In the genomic region with DNA sequence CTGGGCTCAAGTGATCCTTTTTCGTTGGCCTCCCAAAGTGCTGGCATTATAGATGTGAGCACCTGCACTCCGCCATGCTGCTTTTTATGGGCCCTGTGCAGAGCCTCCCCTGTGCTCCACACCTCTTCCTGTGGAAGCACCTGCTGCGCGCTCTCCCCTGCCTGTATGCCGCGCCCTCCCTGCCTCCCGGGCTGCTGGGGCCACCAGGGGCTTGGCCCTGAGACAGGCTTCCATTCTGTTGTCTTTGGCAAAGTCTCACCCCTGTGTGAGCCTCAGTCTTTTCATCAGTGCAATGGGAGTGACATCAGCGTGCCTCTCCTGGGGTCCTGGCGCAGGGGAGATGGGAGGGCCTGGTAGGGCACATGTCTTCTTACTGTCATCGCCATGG, we compare ENCODE assay signal across 8 cellular contexts. TPM values are rescaled to one million over a fixed set of nuclear protein-coding genes. Genes with fewer than 3 reads are reported as not detected.
DNase-seq lines count a peak whose midpoint lies in the region; ATAC-seq and TF ChIP-seq lines count a peak whose summit lies in the region.

No MANE protein-coding gene starts in this region.

- CTCF ChIA-PET in MCF 10A (lab: Yijun Ruan, JAX): no interaction called here

- peaks cover 40 to 86% (median 74%) of the 10 kb centered on the region in 11 experiments for H4K20me1 ChIP-seq in BLaER1 treated with 17β-estradiol and CSF1 and Interleukin-3, amounts not matched to agents 10 nM and 100 nM
- no peaks in the 10 kb centered on the region for H4K20me1 ChIP-seq in KMS-11 (ENCODE audit: insufficient read depth)

- H3K27ac ChIP-seq in BLaER1 treated with 17β-estradiol and CSF1 and Interleukin-3, amounts not matched to agents 10 nM and 100 nM: peak overlapping the region in 10 of 11 experiments; percentile 92 to 99 (median 97); a peak in 20 of 22 replicates
- H3K27ac ChIP-seq in KMS-11: peak overlapping the region; percentile 94

- H3K36me3 ChIP-seq in BLaER1 treated with 17β-estradiol and CSF1 and Interleukin-3, amounts not matched to agents 10 nM and 100 nM: peaks cover 44 to 77% (median 57%) of the 10 kb centered on the region in 11 experiments
- H3K36me3 ChIP-seq in KMS-11 (ENCODE audit: insufficient read depth): peaks cover 25% of the 10 kb centered on the region; the same call in 1 of the 2 replicates

- peak overlapping the region; percentile 93 to 100 (median 99) for H3K4me2 ChIP-seq in BLaER1 treated with 17β-estradiol and CSF1 and Interleukin-3, amounts not matched to agents 10 nM and 100 nM
- peak overlapping the region; percentile 100 for H3K4me2 ChIP-seq in KMS-11

- H3K4me3 Mint-ChIP-seq in MCF 10A (ENCODE audit: unreplicated experiment): peak overlapping the region; percentile 77
- H3K4me3 Mint-ChIP-seq in naive thymus-derived CD8-positive, alpha-beta T cell: peak overlapping the region; percentile 76 to 92 (median 87)

- H3K36me3 Mint-ChIP-seq in MCF 10A (ENCODE audit: insufficient read depth, unreplicated experiment): peaks cover 62% of the 10 kb centered on the region
- peaks cover 0 to 52% (median 12%) of the 10 kb centered on the region in 3 donors for H3K36me3 Mint-ChIP-seq in naive thymus-derived CD8-positive, alpha-beta T cell

- POLR2A ChIA-PET in MCF 10A (lab: Yijun Ruan, JAX): interaction anchor here (0.7 to 1.8 kb wide), 4 partner anchors 32 to 1116 kb away, joined by 3 to 18 read pairs (median 4); no protein-coding TSS in a partner anchor
- POLR2A ChIA-PET in naive thymus-derived CD8-positive, alpha-beta T cell (lab: Charles Lee): interaction anchor here (1.7 to 3.9 kb wide), 4 partner anchors 10 to 106 kb away, joined by 7 to 43 read pairs (median 18); partner anchors contain the start of gene ATP5F1D

- H3K27me3 ChIP-seq in BLaER1 treated with 17β-estradiol and CSF1 and Interleukin-3, amounts not matched to agents 10 nM and 100 nM: no peaks in the 10 kb centered on the region; a peak in 1 of 22 replicates
- H3K27me3 ChIP-seq in KMS-11 (ENCODE audit: insufficient read depth, low read depth): no peaks in the 10 kb centered on the region

- no peak for ATAC-seq in naive thymus-derived CD8-positive, alpha-beta T cell
- no peak for ATAC-seq in HG02678 (IDR thresholded peaks at IDR 0.05; ENCODE audit: unreplicated experiment)
- ATAC-seq in HG03378 (IDR thresholded peaks at IDR 0.05; ENCODE audit: unreplicated experiment): no peak

- DNase-seq in MCF 10A (ENCODE audit: unreplicated experiment) (no peak), AG08395 (ENCODE audit: low spot score) (no peak), GM19240 (ENCODE audit: insufficient read length, low spot score) (no peak)
- peak in 2 of 10 donors; percentile 40 to 43 for DNase-seq in naive thymus-derived CD8-positive, alpha-beta T cell

- H3K4me1 Mint-ChIP-seq in MCF 10A (ENCODE audit: insufficient read depth, unreplicated experiment): peaks cover 14% of the 10 kb centered on the region
- H3K4me1 Mint-ChIP-seq in naive thymus-derived CD8-positive, alpha-beta T cell: peaks cover 23 to 50% (median 47%) of the 10 kb centered on the region in 4 donors

- H3K9me3 ChIP-seq in BLaER1 treated with 17β-estradiol and CSF1 and Interleukin-3, amounts not matched to agents 10 nM and 100 nM (replicated peaks in 1 of 11): no peaks in the 10 kb centered on the region

- H3K9ac ChIP-seq in BLaER1 treated with 17β-estradiol and CSF1 and Interleukin-3, amounts not matched to agents 10 nM and 100 nM: peak overlapping the region; percentile 89 to 100 (median 99)
- peak overlapping the region; percentile 86 for H3K9ac ChIP-seq in KMS-11

- peak overlapping the region; percentile 88 for H3K27ac Mint-ChIP-seq in MCF 10A (ENCODE audit: low read depth, unreplicated experiment)
- H3K27ac Mint-ChIP-seq in naive thymus-derived CD8-positive, alpha-beta T cell: peak overlapping the region; percentile 83 to 98 (median 96)

- no peak overlapping the region for H2AFZ ChIP-seq in KMS-11 (ENCODE audit: low read depth)

- BruUV-seq in MCF 10A (replicated peaks; lab: Mats Ljungman, UMichigan): no TSS peak

- TF ChIP-seq CTCF in KMS-11 (conservative IDR thresholded peaks at IDR 0.05; ENCODE audit: low read depth, low read length): no peak
- TF ChIP-seq CTCF in MCF 10A (IDR thresholded peaks at IDR 0.05; ENCODE audit: unreplicated experiment): no peak

- H3K4me1 ChIP-seq in BLaER1 treated with 17β-estradiol and CSF1 and Interleukin-3, amounts not matched to agents 10 nM and 100 nM: peaks cover 38 to 64% (median 52%) of the 10 kb centered on the region in 10 experiments
- peaks cover 12% of the 10 kb centered on the region for H3K4me1 ChIP-seq in KMS-11 (ENCODE audit: low read depth, poor library complexity, severe bottlenecking)

- no peaks in the 10 kb centered on the region for H3K27me3 Mint-ChIP-seq in MCF 10A (ENCODE audit: insufficient read depth, unreplicated experiment)
- H3K27me3 Mint-ChIP-seq in naive thymus-derived CD8-positive, alpha-beta T cell: no peaks in the 10 kb centered on the region

- no peaks in the 10 kb centered on the region for H3K9me3 Mint-ChIP-seq in MCF 10A (ENCODE audit: unreplicated experiment)
- H3K9me3 Mint-ChIP-seq in naive thymus-derived CD8-positive, alpha-beta T cell: no peaks in the 10 kb centered on the region

- H3K79me2 ChIP-seq in KMS-11 (ENCODE audit: insufficient read depth, low read depth): peaks cover 28% of the 10 kb centered on the region; the same call in 1 of the 2 replicates

- H3K4me3 ChIP-seq in BLaER1 treated with 17β-estradiol and CSF1 and Interleukin-3, amounts not matched to agents 10 nM and 100 nM: peak overlapping the region; percentile 58 to 79 (median 73)
- H3K4me3 ChIP-seq in KMS-11 (IDR thresholded peaks at IDR 0.05; ENCODE audit: insufficient read depth, low read depth, low read length): no peak overlapping the region

- intact Hi-C loops in MCF 10A (cut with micrococcal nuclease): loop anchor here (5.0 to 10.0 kb wide), 2 partner anchors 108 to 236 kb away; partner anchors contain the start of genes ADAMTSL5 and NDUFS7

RNA-seq across cellular contexts. Expression of gene FAM174C, which starts 1.3 kb away (rescaled TPM):
- 71.0 and 85.2 TPM in 2 replicates for total RNA-seq in MCF 10A (2022)
- 10 to 100 TPM; 46.3 to 47.5 TPM for total RNA-seq in naive thymus-derived CD8-positive, alpha-beta T cell
- polyA plus RNA-seq in naive thymus-derived CD8-positive, alpha-beta T cell: 100 to 1,000 TPM in 1 of 3 donors, 10 to 100 TPM in 2; 66.7 to 104 (median 95.5) TPM

RNA-seq across cellular contexts. Expression of gene CIRBP, which starts 7.5 kb away (rescaled TPM):
- 316 and 362 TPM in 2 replicates for total RNA-seq in MCF 10A (2022)
- total RNA-seq in naive thymus-derived CD8-positive, alpha-beta T cell: 100 to 1,000 TPM; 565 to 579 TPM
- 100 to 1,000 TPM; 204 to 273 (median 262) TPM for polyA plus RNA-seq in naive thymus-derived CD8-positive, alpha-beta T cell

RNA-seq across cellular contexts. Expression of gene EFNA2, which starts 9.1 kb away (rescaled TPM):
- not detected in 2 replicates for total RNA-seq in MCF 10A (2022)
- total RNA-seq in naive thymus-derived CD8-positive, alpha-beta T cell: not detected
- not detected for polyA plus RNA-seq in naive thymus-derived CD8-positive, alpha-beta T cell

RNA-seq across cellular contexts. Expression of gene MIDN, which starts 28.2 kb away (rescaled TPM):
- 73.6 and 96.9 TPM in 2 replicates for total RNA-seq in MCF 10A (2022)
- total RNA-seq in naive thymus-derived CD8-positive, alpha-beta T cell: 10 to 100 TPM; 31.2 to 35.4 TPM
- 1 to 10 TPM; 1.1 to 8.2 (median 6.6) TPM for polyA plus RNA-seq in naive thymus-derived CD8-positive, alpha-beta T cell

RNA-seq across cellular contexts. Expression of gene ATP5F1D, which starts 35.1 kb away (rescaled TPM):
- total RNA-seq in MCF 10A (2022): 256 and 258 TPM in 2 replicates
- total RNA-seq in naive thymus-derived CD8-positive, alpha-beta T cell: 10 to 100 TPM; 83.9 to 89.0 TPM
- polyA plus RNA-seq in naive thymus-derived CD8-positive, alpha-beta T cell: 100 to 1,000 TPM; 214 to 264 (median 262) TPM
